1 cellular context compared by ENCODE assay signal in genomic region chr19:10749435-10750384, GRCh38.
A peak's percentile ranks its signal among the peaks of the same experiment; 100 is the strongest.
TF ChIP-seq lines count a peak whose summit lies in the region.

No MANE protein-coding gene starts in this region.

TF ChIP-seq in HepG2, 621 proteins besides CTCF, POLR2A, EP300 and RAD21 (continued from another document and continues in another):
- TF ChIP-seq, protein P1, sequence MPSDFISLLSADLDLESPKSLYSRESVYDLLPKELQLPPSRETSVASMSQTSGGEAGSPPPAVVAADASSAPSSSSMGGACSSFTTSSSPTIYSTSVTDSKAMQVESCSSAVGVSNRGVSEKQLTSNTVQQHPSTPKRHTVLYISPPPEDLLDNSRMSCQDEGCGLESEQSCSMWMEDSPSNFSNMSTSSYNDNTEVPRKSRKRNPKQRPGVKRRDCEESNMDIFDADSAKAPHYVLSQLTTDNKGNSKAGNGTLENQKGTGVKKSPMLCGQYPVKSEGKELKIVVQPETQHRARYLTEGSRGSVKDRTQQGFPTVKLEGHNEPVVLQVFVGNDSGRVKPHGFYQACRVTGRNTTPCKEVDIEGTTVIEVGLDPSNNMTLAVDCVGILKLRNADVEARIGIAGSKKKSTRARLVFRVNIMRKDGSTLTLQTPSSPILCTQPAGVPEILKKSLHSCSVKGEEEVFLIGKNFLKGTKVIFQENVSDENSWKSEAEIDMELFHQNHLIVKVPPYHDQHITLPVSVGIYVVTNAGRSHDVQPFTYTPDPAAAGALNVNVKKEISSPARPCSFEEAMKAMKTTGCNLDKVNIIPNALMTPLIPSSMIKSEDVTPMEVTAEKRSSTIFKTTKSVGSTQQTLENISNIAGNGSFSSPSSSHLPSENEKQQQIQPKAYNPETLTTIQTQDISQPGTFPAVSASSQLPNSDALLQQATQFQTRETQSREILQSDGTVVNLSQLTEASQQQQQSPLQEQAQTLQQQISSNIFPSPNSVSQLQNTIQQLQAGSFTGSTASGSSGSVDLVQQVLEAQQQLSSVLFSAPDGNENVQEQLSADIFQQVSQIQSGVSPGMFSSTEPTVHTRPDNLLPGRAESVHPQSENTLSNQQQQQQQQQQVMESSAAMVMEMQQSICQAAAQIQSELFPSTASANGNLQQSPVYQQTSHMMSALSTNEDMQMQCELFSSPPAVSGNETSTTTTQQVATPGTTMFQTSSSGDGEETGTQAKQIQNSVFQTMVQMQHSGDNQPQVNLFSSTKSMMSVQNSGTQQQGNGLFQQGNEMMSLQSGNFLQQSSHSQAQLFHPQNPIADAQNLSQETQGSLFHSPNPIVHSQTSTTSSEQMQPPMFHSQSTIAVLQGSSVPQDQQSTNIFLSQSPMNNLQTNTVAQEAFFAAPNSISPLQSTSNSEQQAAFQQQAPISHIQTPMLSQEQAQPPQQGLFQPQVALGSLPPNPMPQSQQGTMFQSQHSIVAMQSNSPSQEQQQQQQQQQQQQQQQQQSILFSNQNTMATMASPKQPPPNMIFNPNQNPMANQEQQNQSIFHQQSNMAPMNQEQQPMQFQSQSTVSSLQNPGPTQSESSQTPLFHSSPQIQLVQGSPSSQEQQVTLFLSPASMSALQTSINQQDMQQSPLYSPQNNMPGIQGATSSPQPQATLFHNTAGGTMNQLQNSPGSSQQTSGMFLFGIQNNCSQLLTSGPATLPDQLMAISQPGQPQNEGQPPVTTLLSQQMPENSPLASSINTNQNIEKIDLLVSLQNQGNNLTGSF (CRISPR knock-in tag; IDR thresholded peaks at IDR 0.05) = no peak
- TF ChIP-seq, protein P2, sequence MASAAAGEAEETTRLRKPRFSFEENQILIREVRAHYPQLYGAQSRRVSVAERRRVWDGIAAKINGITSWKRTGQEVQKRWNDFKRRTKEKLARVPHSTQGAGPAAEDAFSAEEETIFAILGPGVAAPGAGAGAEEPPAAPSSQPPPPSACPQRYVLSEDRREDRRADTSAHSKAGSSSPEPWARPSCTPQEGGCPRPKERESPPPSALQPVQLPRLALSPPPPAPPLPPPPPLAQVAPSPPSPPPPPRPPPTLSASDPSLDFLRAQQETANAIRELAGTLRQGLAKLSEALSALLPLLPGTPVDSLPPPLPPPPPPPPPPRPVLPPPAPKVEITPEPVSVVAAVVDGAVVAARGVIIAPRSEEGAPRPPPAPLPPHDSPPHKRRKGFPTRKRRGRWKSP (CRISPR knock-in tag; IDR thresholded peaks at IDR 0.05) = no peak
- TF ChIP-seq, protein P3, sequence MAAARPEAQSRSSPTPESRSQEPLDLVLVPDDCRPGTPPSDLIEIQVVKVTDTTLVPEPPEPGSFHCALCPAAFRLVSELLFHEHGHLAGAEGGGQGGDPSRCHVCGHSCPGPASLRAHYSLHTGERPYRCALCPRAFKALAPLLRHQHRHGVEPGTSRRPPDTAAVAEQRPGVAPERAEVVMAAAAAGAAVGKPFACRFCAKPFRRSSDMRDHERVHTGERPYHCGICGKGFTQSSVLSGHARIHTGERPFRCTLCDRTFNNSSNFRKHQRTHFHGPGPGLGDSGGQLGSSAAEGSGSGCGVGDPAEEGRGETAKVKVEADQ (CRISPR knock-in tag; IDR thresholded peaks at IDR 0.05; ENCODE audit: borderline replicate concordance) = no peak
- TF ChIP-seq MTA1 (CRISPR knock-in tag; IDR thresholded peaks at IDR 0.05; ENCODE audit: borderline replicate concordance) = peak; percentile 79; the same call in 1 of the 2 replicates
- TF ChIP-seq ZNF367 (CRISPR knock-in tag; IDR thresholded peaks at IDR 0.05; ENCODE audit: borderline replicate concordance) = no peak
- no peak; the same call in 1 of the 2 replicates for TF ChIP-seq ZNF746 (CRISPR knock-in tag; IDR thresholded peaks at IDR 0.05)
- TF ChIP-seq ZNF3 (CRISPR knock-in tag; IDR thresholded peaks at IDR 0.05) = no peak
- TF ChIP-seq ZNF484 (CRISPR knock-in tag; IDR thresholded peaks at IDR 0.05; ENCODE audit: borderline replicate concordance, low read depth) = no peak
- no peak for TF ChIP-seq ZNF572 (CRISPR knock-in tag; IDR thresholded peaks at IDR 0.05)
- no peak for TF ChIP-seq ZNF326 (CRISPR knock-in tag; IDR thresholded peaks at IDR 0.05; ENCODE audit: borderline replicate concordance)
- peak; percentile 8; the same call in 1 of the 2 replicates for TF ChIP-seq GATAD1 (CRISPR knock-in tag; IDR thresholded peaks at IDR 0.05)
- TF ChIP-seq, protein P4, sequence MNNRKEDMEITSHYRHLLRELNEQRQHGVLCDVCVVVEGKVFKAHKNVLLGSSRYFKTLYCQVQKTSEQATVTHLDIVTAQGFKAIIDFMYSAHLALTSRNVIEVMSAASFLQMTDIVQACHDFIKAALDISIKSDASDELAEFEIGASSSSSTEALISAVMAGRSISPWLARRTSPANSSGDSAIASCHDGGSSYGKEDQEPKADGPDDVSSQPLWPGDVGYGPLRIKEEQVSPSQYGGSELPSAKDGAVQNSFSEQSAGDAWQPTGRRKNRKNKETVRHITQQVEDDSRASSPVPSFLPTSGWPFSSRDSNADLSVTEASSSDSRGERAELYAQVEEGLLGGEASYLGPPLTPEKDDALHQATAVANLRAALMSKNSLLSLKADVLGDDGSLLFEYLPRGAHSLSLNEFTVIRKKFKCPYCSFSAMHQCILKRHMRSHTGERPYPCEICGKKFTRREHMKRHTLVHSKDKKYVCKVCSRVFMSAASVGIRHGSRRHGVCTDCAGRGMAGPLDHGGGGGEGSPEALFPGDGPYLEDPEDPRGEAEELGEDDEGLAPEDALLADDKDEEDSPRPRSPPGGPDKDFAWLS (CRISPR knock-in tag; IDR thresholded peaks at IDR 0.05; ENCODE audit: borderline replicate concordance) = no peak
- TF ChIP-seq KMT2A (CRISPR knock-in tag; IDR thresholded peaks at IDR 0.05) = no peak
- TF ChIP-seq ZNF232 (CRISPR knock-in tag; IDR thresholded peaks at IDR 0.05; ENCODE audit: borderline replicate concordance) = no peak
- TF ChIP-seq, protein P5, sequence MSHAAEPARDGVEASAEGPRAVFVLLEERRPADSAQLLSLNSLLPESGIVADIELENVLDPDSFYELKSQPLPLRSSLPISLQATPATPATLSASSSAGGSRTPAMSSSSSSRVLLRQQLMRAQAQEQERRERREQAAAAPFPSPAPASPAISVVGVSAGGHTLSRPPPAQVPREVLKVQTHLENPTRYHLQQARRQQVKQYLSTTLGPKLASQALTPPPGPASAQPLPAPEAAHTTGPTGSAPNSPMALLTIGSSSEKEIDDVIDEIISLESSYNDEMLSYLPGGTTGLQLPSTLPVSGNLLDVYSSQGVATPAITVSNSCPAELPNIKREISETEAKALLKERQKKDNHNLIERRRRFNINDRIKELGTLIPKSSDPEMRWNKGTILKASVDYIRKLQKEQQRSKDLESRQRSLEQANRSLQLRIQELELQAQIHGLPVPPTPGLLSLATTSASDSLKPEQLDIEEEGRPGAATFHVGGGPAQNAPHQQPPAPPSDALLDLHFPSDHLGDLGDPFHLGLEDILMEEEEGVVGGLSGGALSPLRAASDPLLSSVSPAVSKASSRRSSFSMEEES (CRISPR knock-in tag; IDR thresholded peaks at IDR 0.05) = no peak
- TF ChIP-seq ZNF672 (CRISPR knock-in tag; IDR thresholded peaks at IDR 0.05) = no peak
- no peak for TF ChIP-seq MTA3 (CRISPR knock-in tag; IDR thresholded peaks at IDR 0.05)
- no peak for TF ChIP-seq ZNF468 (CRISPR knock-in tag; IDR thresholded peaks at IDR 0.05)
- no peak for TF ChIP-seq STAT5B (CRISPR knock-in tag; IDR thresholded peaks at IDR 0.05)
- no peak for TF ChIP-seq ZNF879 (CRISPR knock-in tag; IDR thresholded peaks at IDR 0.05)
- TF ChIP-seq WIZ (CRISPR knock-in tag; IDR thresholded peaks at IDR 0.05) = no peak
- TF ChIP-seq ZNF878 (CRISPR knock-in tag; IDR thresholded peaks at IDR 0.05) = no peak
- no peak for TF ChIP-seq ZNF564 (CRISPR knock-in tag; IDR thresholded peaks at IDR 0.05)
- no peak for TF ChIP-seq CBX5 (CRISPR knock-in tag; IDR thresholded peaks at IDR 0.05; ENCODE audit: borderline replicate concordance)
- peak; percentile 62 for TF ChIP-seq CEBPG (CRISPR knock-in tag; IDR thresholded peaks at IDR 0.05)
- no peak for TF ChIP-seq HNRNPL (IDR thresholded peaks at IDR 0.05; ENCODE audit: low read depth, low read length)
- no peak for TF ChIP-seq ZFAT (CRISPR knock-in tag; conservative IDR thresholded peaks at IDR 0.05)
- no peak for TF ChIP-seq ZIK1 (CRISPR knock-in tag; IDR thresholded peaks at IDR 0.05; ENCODE audit: borderline replicate concordance, low read depth)
- TF ChIP-seq, protein P6, sequence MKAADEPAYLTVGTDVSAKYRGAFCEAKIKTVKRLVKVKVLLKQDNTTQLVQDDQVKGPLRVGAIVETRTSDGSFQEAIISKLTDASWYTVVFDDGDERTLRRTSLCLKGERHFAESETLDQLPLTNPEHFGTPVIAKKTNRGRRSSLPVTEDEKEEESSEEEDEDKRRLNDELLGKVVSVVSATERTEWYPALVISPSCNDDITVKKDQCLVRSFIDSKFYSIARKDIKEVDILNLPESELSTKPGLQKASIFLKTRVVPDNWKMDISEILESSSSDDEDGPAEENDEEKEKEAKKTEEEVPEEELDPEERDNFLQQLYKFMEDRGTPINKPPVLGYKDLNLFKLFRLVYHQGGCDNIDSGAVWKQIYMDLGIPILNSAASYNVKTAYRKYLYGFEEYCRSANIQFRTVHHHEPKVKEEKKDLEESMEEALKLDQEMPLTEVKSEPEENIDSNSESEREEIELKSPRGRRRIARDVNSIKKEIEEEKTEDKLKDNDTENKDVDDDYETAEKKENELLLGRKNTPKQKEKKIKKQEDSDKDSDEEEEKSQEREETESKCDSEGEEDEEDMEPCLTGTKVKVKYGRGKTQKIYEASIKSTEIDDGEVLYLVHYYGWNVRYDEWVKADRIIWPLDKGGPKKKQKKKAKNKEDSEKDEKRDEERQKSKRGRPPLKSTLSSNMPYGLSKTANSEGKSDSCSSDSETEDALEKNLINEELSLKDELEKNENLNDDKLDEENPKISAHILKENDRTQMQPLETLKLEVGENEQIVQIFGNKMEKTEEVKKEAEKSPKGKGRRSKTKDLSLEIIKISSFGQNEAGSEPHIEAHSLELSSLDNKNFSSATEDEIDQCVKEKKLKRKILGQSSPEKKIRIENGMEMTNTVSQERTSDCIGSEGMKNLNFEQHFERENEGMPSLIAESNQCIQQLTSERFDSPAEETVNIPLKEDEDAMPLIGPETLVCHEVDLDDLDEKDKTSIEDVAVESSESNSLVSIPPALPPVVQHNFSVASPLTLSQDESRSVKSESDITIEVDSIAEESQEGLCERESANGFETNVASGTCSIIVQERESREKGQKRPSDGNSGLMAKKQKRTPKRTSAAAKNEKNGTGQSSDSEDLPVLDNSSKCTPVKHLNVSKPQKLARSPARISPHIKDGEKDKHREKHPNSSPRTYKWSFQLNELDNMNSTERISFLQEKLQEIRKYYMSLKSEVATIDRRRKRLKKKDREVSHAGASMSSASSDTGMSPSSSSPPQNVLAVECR (CRISPR knock-in tag; IDR thresholded peaks at IDR 0.05; ENCODE audit: borderline replicate concordance) = peak; percentile 37; the same call in 1 of the 2 replicates
- TF ChIP-seq PAWR (CRISPR knock-in tag; IDR thresholded peaks at IDR 0.05; ENCODE audit: borderline replicate concordance) = no peak
- no peak for TF ChIP-seq PPARG (CRISPR knock-in tag; conservative IDR thresholded peaks at IDR 0.05)
- no peak for TF ChIP-seq BRD4 (CRISPR knock-in tag; IDR thresholded peaks at IDR 0.05)
- TF ChIP-seq ZNF251 (CRISPR knock-in tag; IDR thresholded peaks at IDR 0.05) = no peak
- TF ChIP-seq GABPA (IDR thresholded peaks at IDR 0.05; ENCODE audit: low read depth, low read length) = no peak
- 0 out of 2 replicates have a peak, but pooled peaks have one; percentile 17 for TF ChIP-seq GABPA (CRISPR knock-in tag; IDR thresholded peaks at IDR 0.05; ENCODE audit: low read depth)
- TF ChIP-seq HDAC6 (IDR thresholded peaks at IDR 0.05; ENCODE audit: low read depth, low read length) = no peak
- TF ChIP-seq ZBTB1 (CRISPR knock-in tag; IDR thresholded peaks at IDR 0.05; ENCODE audit: borderline replicate concordance) = no peak
- no peak for TF ChIP-seq SRF (IDR thresholded peaks at IDR 0.05; ENCODE audit: low read depth, low read length)
- TF ChIP-seq PAF1 (CRISPR knock-in tag; IDR thresholded peaks at IDR 0.05) = no peak
- no peak for TF ChIP-seq ZBTB2 (CRISPR knock-in tag; IDR thresholded peaks at IDR 0.05; ENCODE audit: low read depth)
- no peak for TF ChIP-seq ZNF430 (CRISPR knock-in tag; IDR thresholded peaks at IDR 0.05)
- no peak for TF ChIP-seq ZNF34 (CRISPR knock-in tag; IDR thresholded peaks at IDR 0.05; ENCODE audit: borderline replicate concordance)
- 0 out of 2 replicates have a peak, but pooled peaks have one; percentile 17 for TF ChIP-seq DNMT1 (CRISPR knock-in tag; IDR thresholded peaks at IDR 0.05)
- TF ChIP-seq MAX (IDR thresholded peaks at IDR 0.05) = no peak
- no peak for TF ChIP-seq BCL6 (CRISPR knock-in tag; IDR thresholded peaks at IDR 0.05)
- TF ChIP-seq ZFP36L2 (CRISPR knock-in tag; IDR thresholded peaks at IDR 0.05) = no peak
- TF ChIP-seq CENPBD1 (CRISPR knock-in tag; IDR thresholded peaks at IDR 0.05; ENCODE audit: borderline replicate concordance, low read depth) = no peak
- TF ChIP-seq, protein P7, sequence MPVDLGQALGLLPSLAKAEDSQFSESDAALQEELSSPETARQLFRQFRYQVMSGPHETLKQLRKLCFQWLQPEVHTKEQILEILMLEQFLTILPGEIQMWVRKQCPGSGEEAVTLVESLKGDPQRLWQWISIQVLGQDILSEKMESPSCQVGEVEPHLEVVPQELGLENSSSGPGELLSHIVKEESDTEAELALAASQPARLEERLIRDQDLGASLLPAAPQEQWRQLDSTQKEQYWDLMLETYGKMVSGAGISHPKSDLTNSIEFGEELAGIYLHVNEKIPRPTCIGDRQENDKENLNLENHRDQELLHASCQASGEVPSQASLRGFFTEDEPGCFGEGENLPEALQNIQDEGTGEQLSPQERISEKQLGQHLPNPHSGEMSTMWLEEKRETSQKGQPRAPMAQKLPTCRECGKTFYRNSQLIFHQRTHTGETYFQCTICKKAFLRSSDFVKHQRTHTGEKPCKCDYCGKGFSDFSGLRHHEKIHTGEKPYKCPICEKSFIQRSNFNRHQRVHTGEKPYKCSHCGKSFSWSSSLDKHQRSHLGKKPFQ (CRISPR knock-in tag; IDR thresholded peaks at IDR 0.05; ENCODE audit: insufficient replicate concordance) = no peak
- no peak for TF ChIP-seq TRIM24 (CRISPR knock-in tag; IDR thresholded peaks at IDR 0.05)
